Comparison of ENCODE assay signal across 1 cellular context in genomic region chr20:1831606-1832005, GRCh38.
TF ChIP-seq lines count a peak whose summit lies in the region.

No MANE protein-coding gene starts in this region.

TF ChIP-seq in GM12878, 131 proteins besides CTCF, POLR2A, EP300 and RAD21 (continued from another document):
- TF ChIP-seq, protein P1, sequence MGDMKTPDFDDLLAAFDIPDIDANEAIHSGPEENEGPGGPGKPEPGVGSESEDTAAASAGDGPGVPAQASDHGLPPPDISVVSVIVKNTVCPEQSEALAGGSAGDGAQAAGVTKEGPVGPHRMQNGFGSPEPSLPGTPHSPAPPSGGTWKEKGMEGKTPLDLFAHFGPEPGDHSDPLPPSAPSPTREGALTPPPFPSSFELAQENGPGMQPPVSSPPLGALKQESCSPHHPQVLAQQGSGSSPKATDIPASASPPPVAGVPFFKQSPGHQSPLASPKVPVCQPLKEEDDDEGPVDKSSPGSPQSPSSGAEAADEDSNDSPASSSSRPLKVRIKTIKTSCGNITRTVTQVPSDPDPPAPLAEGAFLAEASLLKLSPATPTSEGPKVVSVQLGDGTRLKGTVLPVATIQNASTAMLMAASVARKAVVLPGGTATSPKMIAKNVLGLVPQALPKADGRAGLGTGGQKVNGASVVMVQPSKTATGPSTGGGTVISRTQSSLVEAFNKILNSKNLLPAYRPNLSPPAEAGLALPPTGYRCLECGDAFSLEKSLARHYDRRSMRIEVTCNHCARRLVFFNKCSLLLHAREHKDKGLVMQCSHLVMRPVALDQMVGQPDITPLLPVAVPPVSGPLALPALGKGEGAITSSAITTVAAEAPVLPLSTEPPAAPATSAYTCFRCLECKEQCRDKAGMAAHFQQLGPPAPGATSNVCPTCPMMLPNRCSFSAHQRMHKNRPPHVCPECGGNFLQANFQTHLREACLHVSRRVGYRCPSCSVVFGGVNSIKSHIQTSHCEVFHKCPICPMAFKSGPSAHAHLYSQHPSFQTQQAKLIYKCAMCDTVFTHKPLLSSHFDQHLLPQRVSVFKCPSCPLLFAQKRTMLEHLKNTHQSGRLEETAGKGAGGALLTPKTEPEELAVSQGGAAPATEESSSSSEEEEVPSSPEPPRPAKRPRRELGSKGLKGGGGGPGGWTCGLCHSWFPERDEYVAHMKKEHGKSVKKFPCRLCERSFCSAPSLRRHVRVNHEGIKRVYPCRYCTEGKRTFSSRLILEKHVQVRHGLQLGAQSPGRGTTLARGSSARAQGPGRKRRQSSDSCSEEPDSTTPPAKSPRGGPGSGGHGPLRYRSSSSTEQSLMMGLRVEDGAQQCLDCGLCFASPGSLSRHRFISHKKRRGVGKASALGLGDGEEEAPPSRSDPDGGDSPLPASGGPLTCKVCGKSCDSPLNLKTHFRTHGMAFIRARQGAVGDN (IDR thresholded peaks at IDR 0.05), result no peak
- TF ChIP-seq TCF12 (IDR thresholded peaks at IDR 0.05; ENCODE audit: low read depth, low read length) (no peak), TBL1XR1 (IDR thresholded peaks at IDR 0.05; ENCODE audit: low read depth, low read length) (no peak), PBX3 (IDR thresholded peaks at IDR 0.05; ENCODE audit: insufficient replicate concordance, low read depth, low read length) (peak; percentile 18), BCL11A (IDR thresholded peaks at IDR 0.05; ENCODE audit: low read depth, low read length) (no peak)
